21 cellular contexts compared by ENCODE assay signal in genomic region chr17:4014148-4014927, GRCh38. TPM values are rescaled to one million over a fixed set of nuclear protein-coding genes. Genes with fewer than 3 reads are reported as not detected.
DNase-seq lines count a peak whose midpoint lies in the region; ATAC-seq and TF ChIP-seq lines count a peak whose summit lies in the region.
"Had no signal": no experiment of that assay in that cellular context is flagged by ENCODE, and none has a peak within 500 bp of the region (broad histone marks: within the 10 kb centered on the region; RNA-seq: fewer than 3 reads in every experiment).

No MANE protein-coding gene starts in this region.

- TF ChIP-seq CTCF in WERI-Rb-1 (IDR thresholded peaks at IDR 0.05; ENCODE audit: low read depth, low read length): no peak

- DNase-seq in activated CD4-positive, alpha-beta T cell treated with anti-CD3 and anti-CD28 coated beads, Interleukin-2, amount 10 ng/mL, durations not matched to agents 7 days and 5 days: no peak
- no peak for DNase-seq in activated CD4-positive, alpha-beta T cell treated with anti-CD3 and anti-CD28 coated beads, Interleukin-2, amount 50 U/mL, for 1 hour
- DNase-seq in myocyte (ENCODE audit: low read depth) (peak; percentile 80), LoVo (ENCODE audit: low spot score) (no peak), WERI-Rb-1 (no peak), CD1c-positive myeloid dendritic cell (ENCODE audit: extremely low spot score) (no peak)
- DNase-seq in stimulated activated effector memory CD8-positive, alpha-beta T cell treated with anti-CD3 and anti-CD28 coated beads, Interleukin-12 subunit alpha, Interleukin-12 subunit beta, amount 100 ng/mL, for 72 hours (ENCODE audit: low spot score in 2 of 2): no peak
- DNase-seq: Calu3; CD4-positive, alpha-beta T cell; DMS53; H9; MV-4-11; NCI-H1417; NCI-H2029; NCI-H2171 treated with DMSO at 0.1 percent for 48 hours; NCI-H510A; NCI-H774; PC-9 had no signal

- peaks cover 63% of the 10 kb centered on the region for H3K36me3 ChIP-seq in WERI-Rb-1

- H3K27me3 ChIP-seq in WERI-Rb-1 (ENCODE audit: insufficient read depth, low read depth, severe bottlenecking): no peaks in the 10 kb centered on the region

- no peak overlapping the region for H3K4me3 ChIP-seq in WERI-Rb-1 (ENCODE audit: low read depth, low read length)
- H3K4me3 ChIP-seq: PC-9 had no signal

- peaks cover 52% of the 10 kb centered on the region for H3K36me3 Mint-ChIP-seq in activated CD4-positive, alpha-beta T cell treated with anti-CD3 and anti-CD28 coated beads, Interleukin-2, amount 10 ng/mL, durations not matched to agents 7 days and 5 days (ENCODE audit: low read depth)
- H3K36me3 Mint-ChIP-seq in activated T-helper 17 cell treated with anti-CD3 and anti-CD28 coated beads, Interleukin-2, amount 50 U/mL, for 72 hours (ENCODE audit: low read depth): peaks cover 98% of the 10 kb centered on the region
- peaks cover 94% of the 10 kb centered on the region for H3K36me3 Mint-ChIP-seq in stimulated activated effector memory CD8-positive, alpha-beta T cell treated with anti-CD3 and anti-CD28 coated beads, Interleukin-12 subunit alpha, Interleukin-12 subunit beta, amount 100 ng/mL, for 72 hours

- CTCF ChIA-PET in activated CD4-positive, alpha-beta T cell treated with anti-CD3 and anti-CD28 coated beads, Interleukin-2, amount 10 ng/mL, durations not matched to agents 7 days and 5 days (lab: Charles Lee): no interaction called here

- no peaks in the 10 kb centered on the region for H3K9me3 ChIP-seq in WERI-Rb-1 (ENCODE audit: severe bottlenecking)

- peak overlapping the region; percentile 77 for H3K27ac Mint-ChIP-seq in activated CD4-positive, alpha-beta T cell treated with anti-CD3 and anti-CD28 coated beads, Interleukin-2, amount 10 ng/mL, durations not matched to agents 7 days and 5 days
- H3K27ac Mint-ChIP-seq in activated T-helper 17 cell treated with anti-CD3 and anti-CD28 coated beads, Interleukin-2, amount 50 U/mL, for 72 hours: peak overlapping the region; percentile 22
- H3K27ac Mint-ChIP-seq in stimulated activated effector memory CD8-positive, alpha-beta T cell treated with anti-CD3 and anti-CD28 coated beads, Interleukin-12 subunit alpha, Interleukin-12 subunit beta, amount 100 ng/mL, for 72 hours: peak overlapping the region; percentile 14
- H3K27ac Mint-ChIP-seq: B cell; CD4-positive, alpha-beta T cell had no signal

- no peaks in the 10 kb centered on the region for H3K9me3 Mint-ChIP-seq in activated CD4-positive, alpha-beta T cell treated with anti-CD3 and anti-CD28 coated beads, Interleukin-2, amount 10 ng/mL, durations not matched to agents 7 days and 5 days
- H3K9me3 Mint-ChIP-seq in activated T-helper 17 cell treated with anti-CD3 and anti-CD28 coated beads, Interleukin-2, amount 50 U/mL, for 72 hours: no peaks in the 10 kb centered on the region
- H3K9me3 Mint-ChIP-seq in stimulated activated effector memory CD8-positive, alpha-beta T cell treated with anti-CD3 and anti-CD28 coated beads, Interleukin-12 subunit alpha, Interleukin-12 subunit beta, amount 100 ng/mL, for 72 hours: no peaks in the 10 kb centered on the region
- H3K9me3 Mint-ChIP-seq: CD4-positive, alpha-beta T cell; H9 had no signal

- H3K4me1 Mint-ChIP-seq in activated CD4-positive, alpha-beta T cell treated with anti-CD3 and anti-CD28 coated beads, Interleukin-2, amount 10 ng/mL, durations not matched to agents 7 days and 5 days: no peaks in the 10 kb centered on the region
- no peaks in the 10 kb centered on the region for H3K4me1 Mint-ChIP-seq in activated T-helper 17 cell treated with anti-CD3 and anti-CD28 coated beads, Interleukin-2, amount 50 U/mL, for 72 hours
- H3K4me1 Mint-ChIP-seq in stimulated activated effector memory CD8-positive, alpha-beta T cell treated with anti-CD3 and anti-CD28 coated beads, Interleukin-12 subunit alpha, Interleukin-12 subunit beta, amount 100 ng/mL, for 72 hours: no peaks in the 10 kb centered on the region
- H3K4me1 Mint-ChIP-seq: B cell had no signal

- H3K27me3 Mint-ChIP-seq in activated CD4-positive, alpha-beta T cell treated with anti-CD3 and anti-CD28 coated beads, Interleukin-2, amount 10 ng/mL, durations not matched to agents 7 days and 5 days: no peaks in the 10 kb centered on the region
- no peaks in the 10 kb centered on the region for H3K27me3 Mint-ChIP-seq in activated T-helper 17 cell treated with anti-CD3 and anti-CD28 coated beads, Interleukin-2, amount 50 U/mL, for 72 hours
- H3K27me3 Mint-ChIP-seq: B cell; CD4-positive, alpha-beta T cell had no signal

- no peak for ATAC-seq in activated T-helper 17 cell treated with anti-CD3 and anti-CD28 coated beads, Interleukin-2, amount 50 U/mL, for 72 hours (replicated peaks)
- ATAC-seq in stimulated activated effector memory CD8-positive, alpha-beta T cell treated with anti-CD3 and anti-CD28 coated beads, Interleukin-12 subunit alpha, Interleukin-12 subunit beta, amount 100 ng/mL, for 72 hours: no peak

- POLR2A ChIA-PET in activated CD4-positive, alpha-beta T cell treated with anti-CD3 and anti-CD28 coated beads, Interleukin-2, amount 10 ng/mL, durations not matched to agents 7 days and 5 days (lab: Charles Lee): no interaction called here

- no peak overlapping the region for H3K4me3 Mint-ChIP-seq in activated CD4-positive, alpha-beta T cell treated with anti-CD3 and anti-CD28 coated beads, Interleukin-2, amount 10 ng/mL, durations not matched to agents 7 days and 5 days
- no peak overlapping the region for H3K4me3 Mint-ChIP-seq in activated T-helper 17 cell treated with anti-CD3 and anti-CD28 coated beads, Interleukin-2, amount 50 U/mL, for 72 hours
- H3K4me3 Mint-ChIP-seq in stimulated activated effector memory CD8-positive, alpha-beta T cell treated with anti-CD3 and anti-CD28 coated beads, Interleukin-12 subunit alpha, Interleukin-12 subunit beta, amount 100 ng/mL, for 72 hours: no peak overlapping the region
- H3K4me3 Mint-ChIP-seq: B cell; CD4-positive, alpha-beta T cell; H9 had no signal

- no peak overlapping the region for H3K27ac ChIP-seq in WERI-Rb-1
- H3K27ac ChIP-seq: 22Rv1, PC-9 had no signal

RNA-seq across cellular contexts. Expression of gene ATP2A3, which starts 50.1 kb away (rescaled TPM):
- total RNA-seq in activated CD4-positive, alpha-beta T cell treated with anti-CD3 and anti-CD28 coated beads, Interleukin-2, amount 10 ng/mL, durations not matched to agents 7 days and 5 days: 100 to 1,000 TPM; 294 to 329 TPM
- total RNA-seq in activated T-helper 17 cell treated with anti-CD3 and anti-CD28 coated beads, Interleukin-2, amount 50 U/mL, for 72 hours: 100 to 1,000 TPM in 1 of 2 donors, 10 to 100 TPM in 1; 81.5 to 153 TPM
- total RNA-seq in myocyte: 3.3 and 3.9 TPM in 2 replicates
- 0.29 TPM for polyA plus RNA-seq in myocyte (2012)

Comparison
In these comparisons a context has a peak if more than half of its experiments do, and no peak if none do; other contexts are left out.
1. H3K27ac Mint-ChIP-seq: peak in every context shown above with its lines; median percentile 77 in activated CD4-positive, alpha-beta T cell treated with anti-CD3 and anti-CD28 coated beads, Interleukin-2, amount 10 ng/mL, durations not matched to agents 7 days and 5 days; 22 in activated T-helper 17 cell treated with anti-CD3 and anti-CD28 coated beads, Interleukin-2, amount 50 U/mL, for 72 hours; 14 in stimulated activated effector memory CD8-positive, alpha-beta T cell treated with anti-CD3 and anti-CD28 coated beads, Interleukin-12 subunit alpha, Interleukin-12 subunit beta, amount 100 ng/mL, for 72 hours.
2. RNA of gene ATP2A3, which starts 50.1 kb away (total RNA-seq): 294 to 329 TPM in activated CD4-positive, alpha-beta T cell treated with anti-CD3 and anti-CD28 coated beads, Interleukin-2, amount 10 ng/mL, durations not matched to agents 7 days and 5 days and 81.5 to 153 TPM in activated T-helper 17 cell treated with anti-CD3 and anti-CD28 coated beads, Interleukin-2, amount 50 U/mL, for 72 hours; 3.3 to 3.9 TPM in myocyte; every median in the first group is over 10 times any median in the second.